1 cellular context compared by ENCODE assay signal in genomic region chr6:57313009-57313408, GRCh38.
TF ChIP-seq lines count a peak whose summit lies in the region.

No MANE protein-coding gene starts in this region.

TF ChIP-seq in WTC11, 78 proteins besides CTCF, POLR2A, EP300 and RAD21 (continued from another document):
- TF ChIP-seq, protein P1, sequence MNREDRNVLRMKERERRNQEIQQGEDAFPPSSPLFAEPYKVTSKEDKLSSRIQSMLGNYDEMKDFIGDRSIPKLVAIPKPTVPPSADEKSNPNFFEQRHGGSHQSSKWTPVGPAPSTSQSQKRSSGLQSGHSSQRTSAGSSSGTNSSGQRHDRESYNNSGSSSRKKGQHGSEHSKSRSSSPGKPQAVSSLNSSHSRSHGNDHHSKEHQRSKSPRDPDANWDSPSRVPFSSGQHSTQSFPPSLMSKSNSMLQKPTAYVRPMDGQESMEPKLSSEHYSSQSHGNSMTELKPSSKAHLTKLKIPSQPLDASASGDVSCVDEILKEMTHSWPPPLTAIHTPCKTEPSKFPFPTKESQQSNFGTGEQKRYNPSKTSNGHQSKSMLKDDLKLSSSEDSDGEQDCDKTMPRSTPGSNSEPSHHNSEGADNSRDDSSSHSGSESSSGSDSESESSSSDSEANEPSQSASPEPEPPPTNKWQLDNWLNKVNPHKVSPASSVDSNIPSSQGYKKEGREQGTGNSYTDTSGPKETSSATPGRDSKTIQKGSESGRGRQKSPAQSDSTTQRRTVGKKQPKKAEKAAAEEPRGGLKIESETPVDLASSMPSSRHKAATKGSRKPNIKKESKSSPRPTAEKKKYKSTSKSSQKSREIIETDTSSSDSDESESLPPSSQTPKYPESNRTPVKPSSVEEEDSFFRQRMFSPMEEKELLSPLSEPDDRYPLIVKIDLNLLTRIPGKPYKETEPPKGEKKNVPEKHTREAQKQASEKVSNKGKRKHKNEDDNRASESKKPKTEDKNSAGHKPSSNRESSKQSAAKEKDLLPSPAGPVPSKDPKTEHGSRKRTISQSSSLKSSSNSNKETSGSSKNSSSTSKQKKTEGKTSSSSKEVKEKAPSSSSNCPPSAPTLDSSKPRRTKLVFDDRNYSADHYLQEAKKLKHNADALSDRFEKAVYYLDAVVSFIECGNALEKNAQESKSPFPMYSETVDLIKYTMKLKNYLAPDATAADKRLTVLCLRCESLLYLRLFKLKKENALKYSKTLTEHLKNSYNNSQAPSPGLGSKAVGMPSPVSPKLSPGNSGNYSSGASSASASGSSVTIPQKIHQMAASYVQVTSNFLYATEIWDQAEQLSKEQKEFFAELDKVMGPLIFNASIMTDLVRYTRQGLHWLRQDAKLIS (CRISPR knock-in tag; IDR thresholded peaks at IDR 0.05; ENCODE audit: borderline replicate concordance): no peak
- no peak for TF ChIP-seq EMX1 (CRISPR knock-in tag; IDR thresholded peaks at IDR 0.05)
- no peak for TF ChIP-seq ZNF425 (CRISPR knock-in tag; conservative IDR thresholded peaks at IDR 0.05)
- no peak for TF ChIP-seq SOX15 (CRISPR knock-in tag; IDR thresholded peaks at IDR 0.05)
- no peak for TF ChIP-seq ZNF423 (CRISPR knock-in tag; IDR thresholded peaks at IDR 0.05)
- no peak for TF ChIP-seq ESRRA (CRISPR knock-in tag; IDR thresholded peaks at IDR 0.05; ENCODE audit: borderline replicate concordance)
- TF ChIP-seq NFYB (CRISPR knock-in tag; conservative IDR thresholded peaks at IDR 0.05; ENCODE audit: low read depth): no peak
- TF ChIP-seq PRDM15 (CRISPR knock-in tag; IDR thresholded peaks at IDR 0.05): no peak
- no peak for TF ChIP-seq ELF4 (CRISPR knock-in tag; IDR thresholded peaks at IDR 0.05; ENCODE audit: low read depth)
- no peak for TF ChIP-seq ZBTB43 (CRISPR knock-in tag; IDR thresholded peaks at IDR 0.05)
- TF ChIP-seq ARID4B (CRISPR knock-in tag; IDR thresholded peaks at IDR 0.05; ENCODE audit: borderline replicate concordance): no peak
- no peak for TF ChIP-seq ZNF396 (CRISPR knock-in tag; IDR thresholded peaks at IDR 0.05; ENCODE audit: borderline replicate concordance)
- TF ChIP-seq NR1H2 (CRISPR knock-in tag; IDR thresholded peaks at IDR 0.05): no peak
- TF ChIP-seq NR3C1 (CRISPR knock-in tag; conservative IDR thresholded peaks at IDR 0.05; ENCODE audit: low read depth): no peak
- TF ChIP-seq ZBTB21 (CRISPR knock-in tag; IDR thresholded peaks at IDR 0.05; ENCODE audit: borderline replicate concordance): no peak
- TF ChIP-seq ERG (CRISPR knock-in tag; IDR thresholded peaks at IDR 0.05): no peak
- TF ChIP-seq, protein P2, sequence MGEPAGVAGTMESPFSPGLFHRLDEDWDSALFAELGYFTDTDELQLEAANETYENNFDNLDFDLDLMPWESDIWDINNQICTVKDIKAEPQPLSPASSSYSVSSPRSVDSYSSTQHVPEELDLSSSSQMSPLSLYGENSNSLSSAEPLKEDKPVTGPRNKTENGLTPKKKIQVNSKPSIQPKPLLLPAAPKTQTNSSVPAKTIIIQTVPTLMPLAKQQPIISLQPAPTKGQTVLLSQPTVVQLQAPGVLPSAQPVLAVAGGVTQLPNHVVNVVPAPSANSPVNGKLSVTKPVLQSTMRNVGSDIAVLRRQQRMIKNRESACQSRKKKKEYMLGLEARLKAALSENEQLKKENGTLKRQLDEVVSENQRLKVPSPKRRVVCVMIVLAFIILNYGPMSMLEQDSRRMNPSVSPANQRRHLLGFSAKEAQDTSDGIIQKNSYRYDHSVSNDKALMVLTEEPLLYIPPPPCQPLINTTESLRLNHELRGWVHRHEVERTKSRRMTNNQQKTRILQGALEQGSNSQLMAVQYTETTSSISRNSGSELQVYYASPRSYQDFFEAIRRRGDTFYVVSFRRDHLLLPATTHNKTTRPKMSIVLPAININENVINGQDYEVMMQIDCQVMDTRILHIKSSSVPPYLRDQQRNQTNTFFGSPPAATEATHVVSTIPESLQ (CRISPR knock-in tag; IDR thresholded peaks at IDR 0.05): no peak
